Comparison of ENCODE assay signal across 38 cellular contexts in genomic region chr20:57496592-57496991, GRCh38. TPM values are rescaled to one million over a fixed set of nuclear protein-coding genes. Genes with fewer than 3 reads are reported as not detected.
"Had no signal": no experiment of that assay in that cellular context is flagged by ENCODE, and none has a peak within 500 bp of the region (broad histone marks: within the 10 kb centered on the region; RNA-seq: fewer than 3 reads in every experiment).

No MANE protein-coding gene starts in this region.

- DNase-seq: activated B cell treated with CpG ODN at 0.5 μM for 24 hours; activated CD4-positive, alpha-beta memory T cell treated with anti-CD3 and anti-CD28 coated beads for 36 hours; activated CD4-positive, alpha-beta T cell treated with anti-CD3 and anti-CD28 coated beads for 4 hours; activated CD4-positive, alpha-beta T cell treated with anti-CD3 and anti-CD28 coated beads, Interleukin-2, amount 10 ng/mL, durations not matched to agents 24 days and 14 days; activated CD4-positive, alpha-beta T cell treated with anti-CD3 and anti-CD28 coated beads, Interleukin-2, amount 50 U/mL, for 1 hour; activated CD4-positive, alpha-beta T cell treated with anti-CD3 and anti-CD28 coated beads, Interleukin-2, amount 50 U/mL, for 4 hours; activated CD4-positive, CD25-positive, alpha-beta regulatory T cell treated with anti-CD3 and anti-CD28 coated beads, Interleukin-2, amount 50 U/mL, for 72 hours; activated CD8-positive, alpha-beta memory T cell treated with anti-CD3 and anti-CD28 coated beads, Interleukin-2, amount 50 U/mL, for 4 hours; activated CD8-positive, alpha-beta T cell treated with anti-CD3 and anti-CD28 coated beads for 36 hours; activated effector memory CD4-positive, alpha-beta T cell treated with Interleukin-2 at 50 U/mL for 16 hours; activated gamma-delta T cell; activated naive CD4-positive, alpha-beta T cell treated with anti-CD3 and anti-CD28 coated beads, Interleukin-2, amount 10 ng/mL, durations not matched to agents 7 days and 5 days; activated naive CD4-positive, alpha-beta T cell treated with Interleukin-2 at 50 U/mL for 16 hours; activated naive CD8-positive, alpha-beta T cell treated with anti-CD3 and anti-CD28 coated beads, Interleukin-2, amount 10 ng/mL, durations not matched to agents 7 days and 5 days; activated naive CD8-positive, alpha-beta T cell treated with anti-CD3 and anti-CD28 coated beads, Interleukin-2, amount 50 U/mL, for 24 hours; activated T-cell treated with anti-CD3 and anti-CD28 coated beads for 4 hours; activated T-cell treated with anti-CD3 and anti-CD28 coated beads, Interleukin-2, amount 50 U/mL, for 1 hour; activated T-cell treated with anti-CD3 and anti-CD28 coated beads, Interleukin-2, amount 50 U/mL, for 48 hours; amygdala; anterior cingulate cortex; caudate nucleus; cerebellar nuclear complex; T-helper 1 cell; T-helper 2 cell; T-helper 9 cell had no signal

- H3K9me3 ChIP-seq: ascending aorta had no signal

- H3K36me3 Mint-ChIP-seq: activated CD4-positive, alpha-beta memory T cell treated with anti-CD3 and anti-CD28 coated beads for 36 hours; activated naive CD4-positive, alpha-beta T cell treated with anti-CD3 and anti-CD28 coated beads, Interleukin-2, amount 10 ng/mL, durations not matched to agents 7 days and 5 days; activated naive CD4-positive, alpha-beta T cell treated with anti-CD3 and anti-CD28 coated beads, Interleukin-2, amount 50 U/mL, for 24 hours; activated naive CD8-positive, alpha-beta T cell treated with anti-CD3 and anti-CD28 coated beads, Interleukin-2, amount 10 ng/mL, durations not matched to agents 7 days and 5 days; brain had no signal

- FAIRE-seq: bronchial epithelial cell, TTC549 had no signal

- H3K27me3 ChIP-seq: ascending aorta, cardiac muscle cell had no signal

- ATAC-seq: activated CD8-positive, alpha-beta T cell treated with anti-CD3 and anti-CD28 coated beads for 36 hours; activated naive CD8-positive, alpha-beta T cell treated with anti-CD3 and anti-CD28 coated beads, Interleukin-2, amount 50 U/mL, for 24 hours had no signal

- H3K9me3 Mint-ChIP-seq: activated B cell treated with CpG ODN at 0.5 μM for 24 hours; activated CD4-positive, alpha-beta memory T cell treated with anti-CD3 and anti-CD28 coated beads for 36 hours; activated CD4-positive, alpha-beta T cell treated with anti-CD3 and anti-CD28 coated beads, Interleukin-2, amount 10 ng/mL, durations not matched to agents 24 days and 14 days; activated CD8-positive, alpha-beta T cell treated with anti-CD3 and anti-CD28 coated beads for 36 hours; activated naive CD4-positive, alpha-beta T cell treated with anti-CD3 and anti-CD28 coated beads, Interleukin-2, amount 10 ng/mL, durations not matched to agents 7 days and 5 days; activated naive CD4-positive, alpha-beta T cell treated with anti-CD3 and anti-CD28 coated beads, Interleukin-2, amount 50 U/mL, for 24 hours; activated naive CD8-positive, alpha-beta T cell treated with anti-CD3 and anti-CD28 coated beads, Interleukin-2, amount 10 ng/mL, durations not matched to agents 7 days and 5 days; activated naive CD8-positive, alpha-beta T cell treated with anti-CD3 and anti-CD28 coated beads, Interleukin-2, amount 50 U/mL, for 24 hours; activated T-helper 2 cell treated with anti-CD3 and anti-CD28 coated beads, Interferon-gamma antibody, Interleukin-2, Interleukin-4, amounts not matched to agents 10 μg/mL and 5 μg/mL and 100 μg/mL, durations not matched to agents 14 hours and 24 hours and 36 hours; central memory CD8-positive, alpha-beta T cell; T-helper 1 cell treated with Interleukin-12 subunit alpha and Interleukin-12 subunit beta and Interleukin-4 antibody, amounts not matched to agents 30 μg/mL and 1 μg/mL, for 36 hours; T-helper 2 cell treated with Interferon-gamma antibody and Interleukin-4, amounts not matched to agents 5 μg/mL and 100 μg/mL, for 36 hours had no signal

- H3K4me3 Mint-ChIP-seq: activated B cell treated with CpG ODN at 0.5 μM for 24 hours; activated CD4-positive, alpha-beta memory T cell treated with anti-CD3 and anti-CD28 coated beads for 36 hours; activated CD4-positive, alpha-beta T cell treated with anti-CD3 and anti-CD28 coated beads, Interleukin-2, amount 10 ng/mL, durations not matched to agents 24 days and 14 days; activated CD8-positive, alpha-beta T cell treated with anti-CD3 and anti-CD28 coated beads for 36 hours; activated naive CD4-positive, alpha-beta T cell treated with anti-CD3 and anti-CD28 coated beads, Interleukin-2, amount 10 ng/mL, durations not matched to agents 7 days and 5 days; activated naive CD4-positive, alpha-beta T cell treated with anti-CD3 and anti-CD28 coated beads, Interleukin-2, amount 50 U/mL, for 24 hours; activated naive CD8-positive, alpha-beta T cell treated with anti-CD3 and anti-CD28 coated beads, Interleukin-2, amount 10 ng/mL, durations not matched to agents 7 days and 5 days; activated naive CD8-positive, alpha-beta T cell treated with anti-CD3 and anti-CD28 coated beads, Interleukin-2, amount 50 U/mL, for 24 hours; brain; central memory CD8-positive, alpha-beta T cell; T-helper 1 cell treated with Interleukin-12 subunit alpha and Interleukin-12 subunit beta and Interleukin-4 antibody, amounts not matched to agents 30 μg/mL and 1 μg/mL, for 36 hours; T-helper 2 cell treated with Interferon-gamma antibody and Interleukin-4, amounts not matched to agents 5 μg/mL and 100 μg/mL, for 36 hours had no signal

- H3K27me3 Mint-ChIP-seq: activated B cell treated with CpG ODN at 0.5 μM for 24 hours had no signal

- H3K36me3 ChIP-seq: ascending aorta, cardiac muscle cell had no signal

- H3K27ac ChIP-seq: ascending aorta, cardiac muscle cell, VCaP had no signal

- H3K4me3 ChIP-seq: ascending aorta, cardiac muscle cell had no signal

RNA-seq across cellular contexts. Expression of gene CTCFL, which starts 28.3 kb away (rescaled TPM):
- total RNA-seq: activated B cell treated with CpG ODN at 0.5 μM for 24 hours; activated CD4-positive, alpha-beta memory T cell treated with anti-CD3 and anti-CD28 coated beads for 36 hours; activated CD4-positive, alpha-beta T cell treated with anti-CD3 and anti-CD28 coated beads, Interleukin-2, amount 10 ng/mL, durations not matched to agents 24 days and 14 days; activated CD8-positive, alpha-beta memory T cell treated with anti-CD3 and anti-CD28 coated beads for 36 hours; activated CD8-positive, alpha-beta T cell treated with anti-CD3 and anti-CD28 coated beads for 36 hours; activated naive CD8-positive, alpha-beta T cell treated with anti-CD3 and anti-CD28 coated beads, Interleukin-2, amount 10 ng/mL, durations not matched to agents 7 days and 5 days; activated T-helper 2 cell treated with anti-CD3 and anti-CD28 coated beads, Interferon-gamma antibody, Interleukin-2, Interleukin-4, amounts not matched to agents 10 μg/mL and 5 μg/mL and 100 μg/mL, durations not matched to agents 14 hours and 24 hours and 36 hours; ascending aorta; bronchial epithelial cell; chondrocyte had no signal
- polyA plus RNA-seq: cardiac muscle cell had no signal
